ENCODE assay signal across 1 cellular context in genomic region chr6:90123796-90124195, GRCh38.
A peak's percentile ranks its signal among the peaks of the same experiment; 100 is the strongest.
TF ChIP-seq lines count a peak whose summit lies in the region.

No MANE protein-coding gene starts in this region.

TF ChIP-seq in SK-N-SH, 30 proteins besides CTCF, POLR2A, EP300 and RAD21 (continued from another document):
- TF ChIP-seq MXI1 (IDR thresholded peaks at IDR 0.05; ENCODE audit: low read depth, low read length) (no peak), FOSL2 (IDR thresholded peaks at IDR 0.05; ENCODE audit: borderline replicate concordance, low read depth) (0 out of 2 replicates have a peak, but pooled peaks have one; percentile 2)
TF ChIP-seq in SK-N-SH: peak in this region for 2.
